33 cellular contexts compared by ENCODE assay signal in the genomic region with DNA sequence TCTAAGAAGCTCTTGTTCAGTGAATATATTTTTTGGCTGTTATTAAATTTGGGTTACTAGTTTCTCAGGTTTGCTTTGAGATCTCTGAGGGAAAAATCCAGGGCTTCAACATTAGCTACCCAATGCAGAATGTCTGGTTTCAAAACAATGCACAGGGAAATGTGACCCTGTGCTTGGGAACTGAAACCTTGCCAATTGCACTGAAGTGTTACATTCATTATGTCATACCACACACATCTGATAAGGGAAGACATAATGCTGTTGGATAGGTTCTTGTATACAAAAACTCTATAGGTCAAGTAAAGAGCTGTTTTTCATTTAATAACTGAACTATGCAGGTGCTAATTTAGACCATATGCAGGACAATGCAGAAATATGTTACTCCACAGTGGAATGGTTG.
DNase-seq lines count a peak whose midpoint lies in the region; ATAC-seq and TF ChIP-seq lines count a peak whose summit lies in the region.
"Had no signal": no experiment of that assay in that cellular context is flagged by ENCODE, and none has a peak within 500 bp of the region (broad histone marks: within the 10 kb centered on the region; RNA-seq: fewer than 3 reads in every experiment).

No MANE protein-coding gene starts in this region.

- peak; percentile 10 for DNase-seq in Caki2 (ENCODE audit: low read depth)
- no peak for DNase-seq in SK-N-SH
- DNase-seq in kidney epithelial cell (ENCODE audit: low read depth): peak; percentile 29
- DNase-seq in mucosa of descending colon: no peak
- DNase-seq in globus pallidus (ENCODE audit: low spot score): no peak
- no peak for DNase-seq in uterus
- DNase-seq: activated CD4-positive, alpha-beta memory T cell treated with anti-CD3 and anti-CD28 coated beads, Interleukin-2, amount 10 ng/mL, durations not matched to agents 7 days and 5 days; activated CD4-positive, CD25-positive, alpha-beta regulatory T cell treated with anti-CD3 and anti-CD28 coated beads, Interleukin-2, amount 50 U/mL, for 72 hours; activated effector memory CD4-positive, alpha-beta T cell treated with Interleukin-2 at 50 U/mL for 16 hours; activated naive CD8-positive, alpha-beta T cell treated with anti-CD3 and anti-CD28 coated beads, Interleukin-2, amount 10 ng/mL, durations not matched to agents 7 days and 5 days; body of pancreas; Caco-2; effector CD4-positive, alpha-beta T cell; erythroblast; hippocampal formation; immature natural killer cell; NCI-H1436; NCI-H2227 treated with DMSO at 0.1 percent for 48 hours; NCI-H82; nephron progenitor cell; ovary; right cardiac atrium; spleen; stimulated activated CD4-positive, alpha-beta T cell treated with anti-CD3 and anti-CD28 coated beads, Interleukin-4, amount 100 ng/mL, for 4 hours; stimulated activated naive CD4-positive, alpha-beta T cell; testis had no signal

- in situ Hi-C loops in Caki2 (cut with HindIII; ENCODE audit: low pct_unique_long_range_greater_than_20kb, low sequenced_read_pairs): no loop called here

- TF ChIP-seq CTCF in SK-N-SH (IDR thresholded peaks at IDR 0.05) (no peak), kidney epithelial cell (IDR thresholded peaks at IDR 0.05; ENCODE audit: insufficient read depth, low read length, poor library complexity, severe bottlenecking) (no peak), mucosa of descending colon (IDR thresholded peaks at IDR 0.05) (no peak), uterus (IDR thresholded peaks at IDR 0.05) (no peak)

- no peak overlapping the region for H2AFZ ChIP-seq in SK-N-SH (ENCODE audit: low read depth)
- H2AFZ ChIP-seq: PC-9 had no signal

- POLR2A ChIA-PET in SK-N-SH (lab: Yijun Ruan, JAX): no interaction called here

- no peaks in the 10 kb centered on the region for H3K27me3 ChIP-seq in SK-N-SH (ENCODE audit: insufficient read depth)
- H3K27me3 ChIP-seq in kidney epithelial cell (ENCODE audit: control insufficient read depth, insufficient read depth, low read length): no peaks in the 10 kb centered on the region
- no peaks in the 10 kb centered on the region for H3K27me3 ChIP-seq in uterus
- H3K27me3 ChIP-seq: BLaER1 treated with 17β-estradiol and CSF1 and Interleukin-3, amounts not matched to agents 10 nM and 100 nM; body of pancreas; ovary; SJCRH30; spleen; testis; vagina had no signal

- H3F3A ChIP-seq in SK-N-SH (replicated peaks; ENCODE audit: insufficient read depth): no peaks in the 10 kb centered on the region

- H3K9me2 ChIP-seq in SK-N-SH: no peaks in the 10 kb centered on the region

- no peak for TF ChIP-seq EP300 in SK-N-SH (IDR thresholded peaks at IDR 0.05; ENCODE audit: borderline replicate concordance in 1 of 2, low read depth in 1 of 2, low read length in 1 of 2)

- no peak overlapping the region for H3K4me3 ChIP-seq in SK-N-SH (ENCODE audit: low read depth in 2 of 2, low read length in 1 of 2)
- no peak overlapping the region for H3K4me3 ChIP-seq in kidney epithelial cell (ENCODE audit: low read depth, low read length)
- H3K4me3 ChIP-seq in mucosa of descending colon: no peak overlapping the region
- H3K4me3 ChIP-seq in uterus: no peak overlapping the region
- H3K4me3 ChIP-seq: BLaER1 treated with 17β-estradiol and CSF1 and Interleukin-3, amounts not matched to agents 10 nM and 100 nM; body of pancreas; K562; ovary; PC-9; SJCRH30; spleen; testis; vagina had no signal

- H3K4me1 ChIP-seq in SK-N-SH (ENCODE audit: control insufficient read depth in 1 of 2, insufficient read depth in 2 of 2, low read depth in 1 of 2, low read length in 1 of 2) (no peaks in the 10 kb centered on the region), mucosa of descending colon (ENCODE audit: low read depth) (no peaks in the 10 kb centered on the region), uterus (no peaks in the 10 kb centered on the region)
- H3K4me1 ChIP-seq: body of pancreas, Caco-2, SJCRH30, spleen, testis, vagina had no signal

- peak; percentile 51 for ATAC-seq in GM21423 (IDR thresholded peaks at IDR 0.05; ENCODE audit: unreplicated experiment)
- ATAC-seq in mucosa of descending colon: no peak
- no peak for ATAC-seq in GM21786 (IDR thresholded peaks at IDR 0.05; ENCODE audit: unreplicated experiment)
- ATAC-seq: body of pancreas, K562, right cardiac atrium had no signal

- H3K36me3 ChIP-seq in SK-N-SH (replicated peaks in 1 of 2; ENCODE audit: control insufficient read depth in 1 of 2, insufficient read depth in 2 of 2, low read length in 1 of 2) (no peaks in the 10 kb centered on the region), kidney epithelial cell (ENCODE audit: control insufficient read depth, insufficient read depth, low read length) (no peaks in the 10 kb centered on the region), mucosa of descending colon (ENCODE audit: low read depth) (no peaks in the 10 kb centered on the region), uterus (no peaks in the 10 kb centered on the region)
- H3K36me3 ChIP-seq: BLaER1 treated with 17β-estradiol and CSF1 and Interleukin-3, amounts not matched to agents 10 nM and 100 nM; ovary; SJCRH30; spleen; vagina had no signal

- H4K20me1 ChIP-seq in SK-N-SH (ENCODE audit: insufficient read depth): no peaks in the 10 kb centered on the region
- H4K20me1 ChIP-seq: BLaER1 treated with 17β-estradiol and CSF1 and Interleukin-3, amounts not matched to agents 10 nM and 100 nM had no signal

- no peak overlapping the region for H3K4me2 ChIP-seq in SK-N-SH
- H3K4me2 ChIP-seq: BLaER1 treated with 17β-estradiol and CSF1 and Interleukin-3, amounts not matched to agents 10 nM and 100 nM; PC-9 had no signal

- no peak for TF ChIP-seq RAD21 in SK-N-SH (IDR thresholded peaks at IDR 0.05; ENCODE audit: low read length)

- H3K9me3 ChIP-seq in SK-N-SH: no peaks in the 10 kb centered on the region
- no peaks in the 10 kb centered on the region for H3K9me3 ChIP-seq in mucosa of descending colon
- no peaks in the 10 kb centered on the region for H3K9me3 ChIP-seq in uterus
- H3K9me3 ChIP-seq: BLaER1 treated with 17β-estradiol and CSF1 and Interleukin-3, amounts not matched to agents 10 nM and 100 nM; body of pancreas; Caco-2; ovary; SJCRH30; spleen; testis; vagina had no signal

- CTCF ChIA-PET in SK-N-SH (lab: Yijun Ruan, JAX): no interaction called here

- TF ChIP-seq POLR2A in uterus (IDR thresholded peaks at IDR 0.05): no peak

- intact Hi-C loops in mucosa of descending colon (cut with DNase I, micrococcal nuclease): no loop called here
- intact Hi-C loops in uterus (cut with DNase I; ENCODE audit: low total_unique reads): no loop called here

- H3K27ac ChIP-seq in SK-N-SH (ENCODE audit: low read depth in 2 of 2, low read length in 1 of 2) (no peak overlapping the region), uterus (no peak overlapping the region)
- H3K27ac ChIP-seq: BLaER1 treated with 17β-estradiol and CSF1 and Interleukin-3, amounts not matched to agents 10 nM and 100 nM; body of pancreas; ovary; PC-9; SJCRH30; spleen; testis; vagina had no signal

- no peaks in the 10 kb centered on the region for H3K79me2 ChIP-seq in SK-N-SH (ENCODE audit: insufficient read depth)

- no peak overlapping the region for H3K9ac ChIP-seq in SK-N-SH
- H3K9ac ChIP-seq: BLaER1 treated with 17β-estradiol and CSF1 and Interleukin-3, amounts not matched to agents 10 nM and 100 nM had no signal

TF ChIP-seq in SK-N-SH, 30 proteins besides CTCF, POLR2A, EP300 and RAD21:
- TF ChIP-seq TCF12 (IDR thresholded peaks at IDR 0.05): peak; percentile 49
- no peak for TF ChIP-seq FOXJ3 (CRISPR knock-in tag; IDR thresholded peaks at IDR 0.05)
- peak; percentile 48 for TF ChIP-seq PBX3 (IDR thresholded peaks at IDR 0.05)

Comparison
In these comparisons a context has a peak if more than half of its experiments do, and no peak if none do; other contexts are left out.
1. DNase-seq: peak in Caki2 (single experiment) and kidney epithelial cell (single experiment); none in SK-N-SH (single experiment), mucosa of descending colon (0 of 3), globus pallidus (single experiment) and uterus (0 of 2).